Comparison of ENCODE assay signal across 8 cellular contexts in the genomic region with DNA sequence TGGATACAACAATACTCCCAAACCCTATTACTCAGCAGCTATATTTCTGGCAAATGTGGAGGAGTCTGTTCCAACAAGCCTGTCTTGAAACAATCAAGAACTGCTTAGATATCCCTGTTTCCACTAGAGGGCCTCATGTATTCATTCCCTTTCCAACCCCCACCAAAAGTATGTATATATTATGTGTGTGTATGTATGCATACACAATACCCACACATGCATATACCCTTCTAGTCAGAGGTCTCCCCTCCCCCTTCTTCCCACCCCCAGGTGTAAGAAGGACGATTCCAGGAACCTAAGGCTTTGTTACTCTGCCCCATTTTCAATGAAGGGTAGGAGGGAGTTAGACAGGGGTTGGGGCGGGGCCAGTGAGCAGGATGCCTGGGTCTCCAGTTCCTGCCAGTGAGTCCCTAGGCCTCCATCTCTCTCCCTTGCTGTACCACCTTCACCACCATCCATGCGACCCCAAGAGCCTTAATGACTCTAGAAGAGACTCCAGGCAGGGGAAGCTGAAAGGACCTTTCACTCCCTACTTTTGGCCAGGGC. TPM values are rescaled to one million over a fixed set of nuclear protein-coding genes. Genes with fewer than 3 reads are reported as not detected.
A peak's percentile ranks its signal among the peaks of the same experiment; 100 is the strongest.
DNase-seq lines count a peak whose midpoint lies in the region; ATAC-seq, FAIRE-seq and TF ChIP-seq lines count a peak whose summit lies in the region.

DGKA (plus strand) TSS at position 392 of the 546 bp plus-strand sequence. CDS start 5,342 bp downstream, outside the sequence.

- peaks cover 26% of the 10 kb centered on the region for H3K4me1 ChIP-seq in HAP-1
- peaks cover 6 to 24% (median 13%) of the 10 kb centered on the region in 4 experiments; a peak in 6 of 7 replicates for H3K4me1 ChIP-seq in H1 (replicated peaks in 1 of 4; ENCODE audit: control insufficient read depth in 3 of 4, insufficient read depth in 4 of 4, low read length in 3 of 4)
- peaks cover 39% of the 10 kb centered on the region for H3K4me1 ChIP-seq in mucosa of descending colon (ENCODE audit: low read depth)

- POLR2A ChIA-PET in H1 (lab: Charles Lee; ENCODE audit: partially characterized antibody), result interaction anchor here (0.6 to 1.9 kb wide), 9 partner anchors 9 to 209 kb away, joined by 3 to 5 read pairs (median 4); partner anchors contain the start of genes DNAJC14 and SARNP

- peak within 1 kb of the TSS; percentile 92 to 93 for H3K4me2 ChIP-seq in H1 (ENCODE audit: insufficient read depth in 1 of 2, low read depth in 2 of 2, low read length in 2 of 2)

- no peaks in the 10 kb centered on the region; the same call in 1 of the 2 replicates for H3K36me3 ChIP-seq in HAP-1 (replicated peaks)
- H3K36me3 ChIP-seq in H1 (ENCODE audit: control insufficient read depth in 2 of 4, insufficient read depth in 4 of 4, low read length in 3 of 4), result no peaks in the 10 kb centered on the region
- no peaks in the 10 kb centered on the region for H3K36me3 ChIP-seq in mucosa of descending colon (ENCODE audit: low read depth)

- peak within 1 kb of the TSS; percentile 62; the same call in 1 of the 2 replicates for H3K18ac ChIP-seq in H1 (ENCODE audit: extremely low read depth, low read length)

- peak within 1 kb of the TSS; percentile 99; the same call in 1 of the 2 replicates for H2BK15ac ChIP-seq in H1 (ENCODE audit: low read length)

- no peak within 1 kb of the TSS for H4K5ac ChIP-seq in H1 (ENCODE audit: insufficient read length, low read depth, low read length)

- ATAC-seq in mucosa of descending colon (peak; percentile 43), HG02623 (IDR thresholded peaks at IDR 0.05; ENCODE audit: unreplicated experiment) (no peak)

- H3K56ac ChIP-seq in H1 (replicated peaks; ENCODE audit: insufficient read length, low read depth, low read length), result no peak within 1 kb of the TSS

- no peak within 1 kb of the TSS for H4K8ac ChIP-seq in H1 (ENCODE audit: extremely low read depth, insufficient read depth, low read length)

- H3K14ac ChIP-seq in H1 (ENCODE audit: insufficient read length), result no peak within 1 kb of the TSS

- TF ChIP-seq RAD21 in H1 (IDR thresholded peaks at IDR 0.05 in 1 of 2, conservative IDR thresholded peaks at IDR 0.05 in 1 of 2; ENCODE audit: low read depth in 2 of 2, low read length in 2 of 2), result peak in 1 of 2 experiments; percentile 10; a peak in 2 of 4 replicates

- H3K4me3 ChIP-seq in HAP-1 (peak within 1 kb of the TSS; percentile 42), H1 (ENCODE audit: extremely low read depth in 1 of 4, insufficient read depth in 2 of 4, low read depth in 3 of 4, low read length in 4 of 4) (peak within 1 kb of the TSS; percentile 47 to 75 (median 66)), mucosa of descending colon (peak within 1 kb of the TSS; percentile 56)

- peak within 1 kb of the TSS; percentile 69; the same call in 1 of the 2 replicates for H2BK5ac ChIP-seq in H1 (ENCODE audit: low read depth, low read length)

- TF ChIP-seq CTCF in H1 (IDR thresholded peaks at IDR 0.05; ENCODE audit: control extremely low read depth in 1 of 3, insufficient read depth in 1 of 3, low read depth in 1 of 3, low read length in 3 of 3) (peak in 2 of 3 experiments; percentile 28 to 61; a peak in 2 of 4 replicates), mucosa of descending colon (IDR thresholded peaks at IDR 0.05) (peak; percentile 11)

- DNase-seq in CMK (ENCODE audit: low read depth), result peak; percentile 37
- DNase-seq in HAP-1 (ENCODE audit: low spot score in 2 of 2), result peak; percentile 74 to 75
- DNase-seq in NCI-H82 treated with DMSO at 0.1 percent for 48 hours (lab: John Stamatoyannopoulos, UW; ENCODE audit: unreplicated experiment), result peak; percentile 29
- DNase-seq in activated CD8-positive, alpha-beta memory T cell treated with anti-CD3 and anti-CD28 coated beads for 1 hour (ENCODE audit: extremely low read depth in 1 of 2, low read depth in 1 of 2), result peak; percentile 33 to 44
- DNase-seq in H1 (ENCODE audit: low read depth in 1 of 2, low spot score in 2 of 2), result peak in 1 of 2 experiments; percentile 78
- peak; percentile 75 to 87 (median 77) for DNase-seq in mucosa of descending colon
- DNase-seq in stimulated activated CD8-positive, alpha-beta memory T cell treated with anti-CD3 and anti-CD28 coated beads, Interleukin-4, amount 100 ng/mL, for 24 hours (ENCODE audit: low read depth), result peak; percentile 70

- CTCF ChIA-PET in H1 (lab: Charles Lee; ENCODE audit: partially characterized antibody), result interaction anchor here (0.5 to 7.8 kb wide), 17 partner anchors 9 to 286 kb away, joined by 3 to 71 read pairs (median 4); partner anchors contain the start of genes ORMDL2 and SARNP

- FAIRE-seq in H1 (lab: Jason Lieb, UNC), result no peak

- no peak within 1 kb of the TSS for H2BK120ac ChIP-seq in H1 (replicated peaks; ENCODE audit: low read depth, low read length)

- in situ Hi-C loops in HAP-1 (cut with MboI; ENCODE audit: low sequenced_read_pairs), result no loop called here

- H4K20me1 ChIP-seq in H1 (replicated peaks in 1 of 2; ENCODE audit: control insufficient read depth in 1 of 2, insufficient read depth in 2 of 2, low read length in 2 of 2), result no peaks in the 10 kb centered on the region

- peak within 1 kb of the TSS; percentile 46; the same call in 1 of the 2 replicates for H2BK12ac ChIP-seq in H1 (ENCODE audit: low read depth, low read length)

- peak within 1 kb of the TSS in 1 of 4 experiments; percentile 52; a peak in 1 of 7 replicates for H3K9ac ChIP-seq in H1 (replicated peaks in 1 of 4; ENCODE audit: extremely low read depth in 1 of 4, low read depth in 3 of 4, low read length in 3 of 4)

- H3K4ac ChIP-seq in H1 (replicated peaks; ENCODE audit: insufficient read length, low read depth, low read length), result no peak within 1 kb of the TSS

- peaks cover 6 to 8% of the 10 kb centered on the region in 2 experiments for H3K79me2 ChIP-seq in H1 (ENCODE audit: control insufficient read depth in 1 of 2, insufficient read depth in 2 of 2, low read length in 2 of 2)

- H3K79me1 ChIP-seq in H1 (ENCODE audit: low read depth, low read length), result peaks cover 3% of the 10 kb centered on the region; the same call in 1 of the 2 replicates

- H3K9me3 ChIP-seq in HAP-1, result no peaks in the 10 kb centered on the region
- H3K9me3 ChIP-seq in H1 (ENCODE audit: insufficient read depth in 2 of 2, low read depth in 1 of 2, low read length in 1 of 2), result no peaks in the 10 kb centered on the region
- no peaks in the 10 kb centered on the region for H3K9me3 ChIP-seq in mucosa of descending colon

- peak within 1 kb of the TSS; percentile 81 for H2AFZ ChIP-seq in H1 (ENCODE audit: low read length)

- H3K27me3 ChIP-seq in HAP-1 (ENCODE audit: low read depth) (no peaks in the 10 kb centered on the region), H1 (replicated peaks in 1 of 4; ENCODE audit: control insufficient read depth in 3 of 4, extremely low read depth in 1 of 4, insufficient read depth in 3 of 4, low read length in 3 of 4) (peaks cover 0 to 21% (median 13%) of the 10 kb centered on the region in 4 experiments; a peak in 6 of 7 replicates)

- H3K23ac ChIP-seq in H1 (ENCODE audit: insufficient read length), result no peak within 1 kb of the TSS

- intact Hi-C loops in mucosa of descending colon (cut with DNase I, micrococcal nuclease), result loop anchor here in 1 of 2 donors (10.0 kb wide), 2 partner anchors 116 to 196 kb away; partner anchors contain the start of genes ORMDL2 and SARNP

- H3K27ac ChIP-seq in H1 (ENCODE audit: low read depth, low read length), result no peak within 1 kb of the TSS

- TF ChIP-seq POLR2A in H1 (IDR thresholded peaks at IDR 0.05; ENCODE audit: control extremely low read depth in 1 of 2, low read depth in 2 of 2, low read length in 2 of 2), result no peak

- peak within 1 kb of the TSS; percentile 8 for H4K91ac ChIP-seq in H1 (replicated peaks; ENCODE audit: insufficient read length, low read length)

- no peak within 1 kb of the TSS; the same call in 1 of the 2 replicates for H2AK5ac ChIP-seq in H1 (ENCODE audit: low read depth, low read length)

- H3K23me2 ChIP-seq in H1 (ENCODE audit: low read depth, low read length), result peaks cover 18% of the 10 kb centered on the region

- no peak for TF ChIP-seq EP300 in H1 (IDR thresholded peaks at IDR 0.05; ENCODE audit: borderline replicate concordance in 1 of 2, low read depth in 2 of 2, low read length in 2 of 2)

- WGBS in H1 (ENCODE audit: extremely low coverage in 1 of 2, insufficient coverage in 1 of 2, insufficient read length in 1 of 2, insufficient replicate concordance in 2 of 2, low coverage in 1 of 2, low lambda C conversion rate in 2 of 2, missing lambda C conversion rate in 1 of 2), 2 experiments, result 24% methylated on average over 3 of the region's 3 CpGs; no CpG with 5 or more reads in 1 of the 2 experiments

- 0 out of 2 replicates have a peak within 1 kb of the TSS, but pooled peaks have one; percentile 15 for H2BK20ac ChIP-seq in H1 (ENCODE audit: low read length)

TF ChIP-seq in H1, 55 proteins besides CTCF, POLR2A, EP300 and RAD21:
- no peak for TF ChIP-seq CBX5 (IDR thresholded peaks at IDR 0.05; ENCODE audit: low read depth, low read length)
- no peak for TF ChIP-seq USF2 (IDR thresholded peaks at IDR 0.05; ENCODE audit: low read length)
- TF ChIP-seq SIN3A (conservative IDR thresholded peaks at IDR 0.05 in 1 of 2, IDR thresholded peaks at IDR 0.05 in 1 of 2; ENCODE audit: low read depth in 1 of 2, low read length in 2 of 2), result peak in 1 of 2 experiments; percentile 9; a peak in 1 of 4 replicates
- 0 out of 2 replicates have a peak, but pooled peaks have one; percentile 10 for TF ChIP-seq SP1 (IDR thresholded peaks at IDR 0.05; ENCODE audit: low read depth, low read length)

RNA-seq across cellular contexts. Expression of gene DGKA, which starts in this region (rescaled TPM):
- 18.0 and 21.3 TPM in 2 replicates for total RNA-seq in H1 (2021; fragmentation: NEBNext Ultra II Directional; extraction: Animal tissue kit (Norgen Biotek cat#: 25700))
- 15.9 and 24.4 TPM in 2 replicates for polyA plus RNA-seq in H1 (2011; rRNA removed)
- 16.9 TPM for polyA plus RNA-seq in H1 (2011; cell fraction: cytosol; rRNA removed)
- 86.0 TPM for polyA plus RNA-seq in H1 (2011; cell fraction: nucleus; rRNA removed)
- polyA plus RNA-seq in H1 (2012, experiment 1 of 2), result 23.4 to 38.0 TPM (median 26.0 TPM) in 4 replicates
- polyA plus RNA-seq in H1 (2012, experiment 2 of 2), result 7.8 TPM
- polyA plus RNA-seq in H1 (2013, experiment 1 of 2), result 20.5 TPM
- polyA plus RNA-seq in H1 (2013, experiment 2 of 2), result 23.7 TPM
- polyA minus RNA-seq in H1 (2011; rRNA and poly(A)+ RNA removed), result 15.0 and 23.9 TPM in 2 replicates
- 14.2 TPM for polyA minus RNA-seq in H1 (2011; cell fraction: cytosol; rRNA and poly(A)+ RNA removed)
- 26.5 TPM for polyA minus RNA-seq in H1 (2011; cell fraction: nucleus; rRNA and poly(A)+ RNA removed)
- total RNA-seq in mucosa of descending colon, result 100 to 1,000 TPM in 1 of 3 donors, 10 to 100 TPM in 2; 82.6 to 148 (median 97.0) TPM
